24 cellular contexts compared by ENCODE assay signal in the genomic region with DNA sequence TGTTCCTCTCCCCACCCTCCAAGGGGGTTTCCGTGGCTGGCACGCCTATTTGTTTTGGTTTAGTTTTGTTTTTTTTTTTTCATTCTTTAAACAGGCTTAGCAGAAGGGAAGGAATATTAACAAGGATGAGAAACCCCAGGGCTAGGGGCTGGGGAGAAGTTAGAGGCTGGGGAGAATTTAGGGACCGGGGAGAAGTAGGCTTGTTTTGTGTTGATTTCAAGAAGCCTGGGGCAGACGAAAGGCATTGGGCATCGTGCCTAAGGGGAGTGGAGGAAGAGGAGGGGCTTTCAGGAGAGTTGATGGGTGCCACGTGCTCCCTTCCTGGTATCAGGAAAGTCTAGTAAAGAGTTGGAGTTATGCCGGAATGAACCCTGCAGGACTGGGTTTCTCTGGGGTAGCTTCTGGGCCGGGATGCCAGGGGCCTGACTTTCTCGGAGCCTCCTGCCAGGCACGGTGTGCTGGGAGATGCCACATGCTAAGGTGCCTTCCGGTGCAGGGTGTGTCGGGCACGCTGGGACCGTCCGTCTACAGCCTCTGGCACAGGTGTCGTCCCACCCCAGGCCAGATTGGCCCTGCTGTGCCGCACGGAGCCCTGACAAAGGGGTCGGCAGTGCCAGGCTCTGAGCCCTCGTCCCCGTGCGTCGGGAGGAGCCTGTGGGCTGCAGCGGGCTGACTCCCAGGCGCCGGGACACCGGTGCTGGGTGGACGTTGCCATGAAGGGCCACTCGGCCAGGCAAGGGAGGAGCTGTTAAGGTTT.
DNase-seq lines count a peak whose midpoint lies in the region; ATAC-seq and TF ChIP-seq lines count a peak whose summit lies in the region.
"Had no signal": no experiment of that assay in that cellular context is flagged by ENCODE, and none has a peak within 500 bp of the region (broad histone marks: within the 10 kb centered on the region; RNA-seq: fewer than 3 reads in every experiment).

No MANE protein-coding gene starts in this region.

- H3K36me3 ChIP-seq in BE2C = no peaks in the 10 kb centered on the region
- no peaks in the 10 kb centered on the region for H3K36me3 ChIP-seq in HEK293 (ENCODE audit: control insufficient read depth in 2 of 2, insufficient read depth in 1 of 2, low read length in 2 of 2)
- H3K36me3 ChIP-seq in left lung = no peaks in the 10 kb centered on the region
- no peaks in the 10 kb centered on the region for H3K36me3 ChIP-seq in sigmoid colon
- H3K36me3 ChIP-seq: uterus had no signal

- POLR2A ChIA-PET in HEK293 (lab: Yijun Ruan, JAX) = no interaction called here

- no peaks in the 10 kb centered on the region for H3K27me3 ChIP-seq in BE2C
- peaks cover 0 to 57% of the 10 kb centered on the region in 2 donors for H3K27me3 ChIP-seq in left lung
- H3K27me3 ChIP-seq in sigmoid colon = peaks cover 0 to 40% (median 12%) of the 10 kb centered on the region in 3 donors
- H3K27me3 ChIP-seq: uterus had no signal

- no peak for TF ChIP-seq POLR2A in sigmoid colon (IDR thresholded peaks at IDR 0.05)

- WGBS in sigmoid colon, 2 donors = 67 to 79% methylated on average over 29 of the region's 29 CpGs

- no peak overlapping the region for H3K4me3 ChIP-seq in BE2C (ENCODE audit: low read depth, low read length)
- no peak overlapping the region for H3K4me3 ChIP-seq in HEK293 (ENCODE audit: low read depth, low read length)
- H3K4me3 ChIP-seq in left lung = no peak overlapping the region
- H3K4me3 ChIP-seq in sigmoid colon = no peak overlapping the region
- H3K4me3 ChIP-seq: coronary artery, GM23248, K562, uterus had no signal

- no peak overlapping the region for H3K27ac ChIP-seq in HEK293 (ENCODE audit: extremely low read depth, low read depth, low read length)
- H3K27ac ChIP-seq in left lung = no peak overlapping the region
- no peak overlapping the region for H3K27ac ChIP-seq in sigmoid colon
- H3K27ac ChIP-seq: coronary artery, GM23248, uterus had no signal

- no peaks in the 10 kb centered on the region for H3K9me3 ChIP-seq in BE2C
- H3K9me3 ChIP-seq in HEK293 (ENCODE audit: control insufficient read depth, insufficient read depth, low read depth, low read length) = no peaks in the 10 kb centered on the region
- no peaks in the 10 kb centered on the region for H3K9me3 ChIP-seq in left lung
- no peaks in the 10 kb centered on the region for H3K9me3 ChIP-seq in sigmoid colon
- H3K9me3 ChIP-seq: uterus had no signal

- ATAC-seq in left lung (peak; percentile 43), HG02763 (IDR thresholded peaks at IDR 0.05; ENCODE audit: unreplicated experiment) (no peak), HG03280 (IDR thresholded peaks at IDR 0.05; ENCODE audit: unreplicated experiment) (no peak)
- ATAC-seq: activated CD8-positive, alpha-beta memory T cell treated with anti-CD3 and anti-CD28 coated beads, Interleukin-2, amount 10 ng/mL, durations not matched to agents 7 days and 5 days; activated T-cell treated with anti-CD3 and anti-CD28 coated beads, Interleukin-2, amount 50 U/mL, for 4 hours; K562; naive thymus-derived CD4-positive, alpha-beta T cell had no signal

- no peak for TF ChIP-seq EP300 in sigmoid colon (IDR thresholded peaks at IDR 0.05)

- DNase-seq in BE2C (peak; percentile 4), left lung (peak; percentile 44 to 75), sigmoid colon (peak; percentile 61), GM10266 (ENCODE audit: extremely low spot score) (no peak)
- DNase-seq: activated CD4-positive, alpha-beta T cell treated with anti-CD3 and anti-CD28 coated beads, Interleukin-2, amount 50 U/mL, for 4 hours; activated CD8-positive, alpha-beta memory T cell treated with anti-CD3 and anti-CD28 coated beads, Interleukin-2, amount 10 ng/mL, durations not matched to agents 7 days and 5 days; activated gamma-delta T cell; activated naive CD8-positive, alpha-beta T cell treated with anti-CD3 and anti-CD28 coated beads for 36 hours; activated T-cell treated with anti-CD3 and anti-CD28 coated beads, Interleukin-2, amount 50 U/mL, for 4 hours; effector CD8-positive, alpha-beta T cell; GDM1; GM23248; HFFc6; midbrain; naive thymus-derived CD4-positive, alpha-beta T cell; NCI-H1092; NCI-H1694; stimulated activated naive CD4-positive, alpha-beta T cell treated with Interleukin-2 at 50 U/mL for 16 hours; uterus had no signal

- intact Hi-C loops in left lung (cut with DNase I) (no loop called here), sigmoid colon (cut with DNase I) (no loop called here)

- CTCF ChIA-PET in HEK293 (lab: Yijun Ruan, JAX) = interaction anchor here (0.7 kb wide), 1 partner anchor 10 kb away, joined by 3 read pairs; no protein-coding TSS in a partner anchor

- H3K4me1 ChIP-seq in BE2C (no peaks in the 10 kb centered on the region), HEK293 (ENCODE audit: control insufficient read depth, insufficient read depth, low read length) (no peaks in the 10 kb centered on the region), left lung (no peaks in the 10 kb centered on the region), sigmoid colon (peaks cover 0 to under 1% (median 0%) of the 10 kb centered on the region in 4 donors)
- H3K4me1 ChIP-seq: uterus had no signal

- no peak for TF ChIP-seq CTCF in BE2C (IDR thresholded peaks at IDR 0.05; ENCODE audit: low read depth, low read length)
- TF ChIP-seq CTCF in HEK293 (tag by site-specific recombination; IDR thresholded peaks at IDR 0.05) = no peak
- no peak for TF ChIP-seq CTCF in left lung (IDR thresholded peaks at IDR 0.05)
- TF ChIP-seq CTCF in sigmoid colon (IDR thresholded peaks at IDR 0.05) = no peak
- TF ChIP-seq CTCF in GM10266 (IDR thresholded peaks at IDR 0.05; ENCODE audit: control insufficient read depth, insufficient read depth, low read depth, missing control alignments) = no peak

TF ChIP-seq in HEK293, 187 proteins besides CTCF, POLR2A, EP300 and RAD21:
- TF ChIP-seq, protein P1, sequence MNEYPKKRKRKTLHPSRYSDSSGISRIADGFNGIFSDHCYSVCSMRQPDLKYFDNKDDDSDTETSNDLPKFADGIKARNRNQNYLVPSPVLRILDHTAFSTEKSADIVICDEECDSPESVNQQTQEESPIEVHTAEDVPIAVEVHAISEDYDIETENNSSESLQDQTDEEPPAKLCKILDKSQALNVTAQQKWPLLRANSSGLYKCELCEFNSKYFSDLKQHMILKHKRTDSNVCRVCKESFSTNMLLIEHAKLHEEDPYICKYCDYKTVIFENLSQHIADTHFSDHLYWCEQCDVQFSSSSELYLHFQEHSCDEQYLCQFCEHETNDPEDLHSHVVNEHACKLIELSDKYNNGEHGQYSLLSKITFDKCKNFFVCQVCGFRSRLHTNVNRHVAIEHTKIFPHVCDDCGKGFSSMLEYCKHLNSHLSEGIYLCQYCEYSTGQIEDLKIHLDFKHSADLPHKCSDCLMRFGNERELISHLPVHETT (tag by site-specific recombination; IDR thresholded peaks at IDR 0.05) = no peak
- TF ChIP-seq ZBTB48 (tag by site-specific recombination; IDR thresholded peaks at IDR 0.05) = peak; percentile 94
